Comparison of ENCODE assay signal across 12 cellular contexts in the genomic region with DNA sequence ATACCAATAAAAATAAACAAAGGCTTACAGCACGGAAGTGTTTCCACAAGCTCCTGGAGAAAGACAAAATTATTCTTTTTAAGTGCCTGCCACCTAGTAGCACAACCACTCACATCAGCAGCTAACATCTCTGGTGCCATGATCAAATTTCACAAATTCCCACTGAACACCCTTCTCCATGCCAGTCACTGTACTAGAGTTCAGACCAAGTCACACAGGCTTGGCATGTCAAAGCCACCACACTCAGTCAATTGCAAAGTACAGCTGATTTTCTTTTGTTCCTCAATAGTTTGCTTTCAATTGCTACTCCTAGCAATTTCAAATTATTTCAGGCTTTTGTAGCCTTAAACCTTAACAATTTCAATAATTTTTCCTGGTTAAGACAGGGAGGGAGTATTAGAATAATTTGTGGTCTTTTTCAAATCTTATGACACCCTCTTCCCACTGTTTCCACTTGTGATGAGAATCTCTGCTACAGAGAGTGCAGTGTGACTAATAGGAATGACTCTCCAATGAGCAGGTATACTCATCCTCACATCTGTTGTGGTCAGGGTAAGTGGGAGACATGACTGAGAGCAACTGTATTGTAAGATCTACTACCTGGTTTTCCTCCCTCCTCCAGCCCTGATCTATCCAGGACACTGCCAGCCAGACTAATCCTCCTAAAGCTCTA. TPM values are rescaled to one million over a fixed set of nuclear protein-coding genes. Genes with fewer than 3 reads are reported as not detected.
DNase-seq lines count a peak whose midpoint lies in the region; ATAC-seq and TF ChIP-seq lines count a peak whose summit lies in the region.
"Had no signal": no experiment of that assay in that cellular context is flagged by ENCODE, and none has a peak within 500 bp of the region (broad histone marks: within the 10 kb centered on the region; RNA-seq: fewer than 3 reads in every experiment).

No MANE protein-coding gene starts in this region.

- H3K4me1 ChIP-seq in mesendoderm (ENCODE audit: control insufficient read depth, low read depth, low read length): no peaks in the 10 kb centered on the region

- no peak overlapping the region for H3K23ac ChIP-seq in mesendoderm (ENCODE audit: low read length)

- H3K4ac ChIP-seq in mesendoderm (ENCODE audit: low read depth, low read length): no peak overlapping the region

- peaks cover 15% of the 10 kb centered on the region for H3K4me1 Mint-ChIP-seq in activated naive CD8-positive, alpha-beta T cell treated with anti-CD3 and anti-CD28 coated beads, Interleukin-2, amount 10 ng/mL, durations not matched to agents 7 days and 5 days
- no peaks in the 10 kb centered on the region for H3K4me1 Mint-ChIP-seq in nephron progenitor cell

- H3K36me3 Mint-ChIP-seq in activated naive CD8-positive, alpha-beta T cell treated with anti-CD3 and anti-CD28 coated beads, Interleukin-2, amount 10 ng/mL, durations not matched to agents 7 days and 5 days: peaks cover 25% of the 10 kb centered on the region
- H3K36me3 Mint-ChIP-seq in nephron progenitor cell (ENCODE audit: low read depth): peaks cover 36% of the 10 kb centered on the region

- H3K9ac ChIP-seq in mesendoderm (ENCODE audit: low read length): no peak overlapping the region

- H3K4me3 Mint-ChIP-seq in activated naive CD8-positive, alpha-beta T cell treated with anti-CD3 and anti-CD28 coated beads, Interleukin-2, amount 10 ng/mL, durations not matched to agents 7 days and 5 days: no peak overlapping the region
- no peak overlapping the region for H3K4me3 Mint-ChIP-seq in nephron progenitor cell

- ATAC-seq in HG03354 (IDR thresholded peaks at IDR 0.05; ENCODE audit: poor library complexity, severe bottlenecking, unreplicated experiment) (peak; percentile 43), GM21447 (IDR thresholded peaks at IDR 0.05; ENCODE audit: unreplicated experiment) (no peak)
- ATAC-seq in activated naive CD8-positive, alpha-beta T cell treated with anti-CD3 and anti-CD28 coated beads, Interleukin-2, amount 10 ng/mL, durations not matched to agents 7 days and 5 days (ENCODE audit: low read depth): peak; percentile 42

- H4K5ac ChIP-seq in mesendoderm (ENCODE audit: low read length): no peak overlapping the region

- no peaks in the 10 kb centered on the region for H3K79me1 ChIP-seq in mesendoderm (ENCODE audit: low read length)

- DNase-seq in EH (ENCODE audit: low read depth): peak; percentile 74
- no peak for DNase-seq in activated naive CD8-positive, alpha-beta T cell treated with anti-CD3 and anti-CD28 coated beads, Interleukin-2, amount 10 ng/mL, durations not matched to agents 7 days and 5 days
- no peak for DNase-seq in nephron progenitor cell
- no peak for DNase-seq in mesendoderm
- DNase-seq in SK-N-DZ (ENCODE audit: low spot score): no peak
- no peak for DNase-seq in posterior vena cava (ENCODE audit: low spot score)
- DNase-seq: activated CD4-positive, CD25-positive, alpha-beta regulatory T cell; NCI-H187; stimulated activated CD4-positive, alpha-beta T cell treated with anti-CD3 and anti-CD28 coated beads, Interleukin-2, amount 100 ng/mL, for 48 hours had no signal

- H3K27ac ChIP-seq in mesendoderm (ENCODE audit: low read depth, low read length): no peak overlapping the region
- H3K27ac ChIP-seq: coronary artery had no signal

- H3K27me3 Mint-ChIP-seq in activated naive CD8-positive, alpha-beta T cell treated with anti-CD3 and anti-CD28 coated beads, Interleukin-2, amount 10 ng/mL, durations not matched to agents 7 days and 5 days: no peaks in the 10 kb centered on the region
- no peaks in the 10 kb centered on the region for H3K27me3 Mint-ChIP-seq in nephron progenitor cell (ENCODE audit: low read depth, poor library complexity)

- H3K18ac ChIP-seq in mesendoderm (ENCODE audit: low read length): no peak overlapping the region

- H3K79me2 ChIP-seq in mesendoderm (ENCODE audit: control insufficient read depth, insufficient read depth, low read length): no peaks in the 10 kb centered on the region

- no peaks in the 10 kb centered on the region for H3K9me3 Mint-ChIP-seq in activated naive CD8-positive, alpha-beta T cell treated with anti-CD3 and anti-CD28 coated beads, Interleukin-2, amount 10 ng/mL, durations not matched to agents 7 days and 5 days
- no peaks in the 10 kb centered on the region for H3K9me3 Mint-ChIP-seq in nephron progenitor cell

- H2BK15ac ChIP-seq in mesendoderm (replicated peaks; ENCODE audit: low read depth): no peak overlapping the region

- H3K27ac Mint-ChIP-seq in activated naive CD8-positive, alpha-beta T cell treated with anti-CD3 and anti-CD28 coated beads, Interleukin-2, amount 10 ng/mL, durations not matched to agents 7 days and 5 days: no peak overlapping the region
- peak overlapping the region; percentile 4 for H3K27ac Mint-ChIP-seq in nephron progenitor cell

- no peaks in the 10 kb centered on the region for H3K27me3 ChIP-seq in mesendoderm (ENCODE audit: insufficient read depth, low read length, poor library complexity)

- TF ChIP-seq CTCF in nephron progenitor cell (IDR thresholded peaks at IDR 0.05): no peak

- H4K8ac ChIP-seq in mesendoderm (ENCODE audit: low read depth, low read length): no peak overlapping the region

- POLR2A ChIA-PET in activated naive CD8-positive, alpha-beta T cell treated with anti-CD3 and anti-CD28 coated beads, Interleukin-2, amount 10 ng/mL, durations not matched to agents 7 days and 5 days (lab: Charles Lee): interaction anchor here (1.2 kb wide), 1 partner anchor 45 kb away, joined by 3 read pairs; no protein-coding TSS in a partner anchor

- no peak overlapping the region for H3K56ac ChIP-seq in mesendoderm (ENCODE audit: low read length)

- H3K4me2 ChIP-seq in mesendoderm (ENCODE audit: low read length): no peak overlapping the region

- intact Hi-C loops in posterior vena cava (cut with DNase I): no loop called here

- H2BK5ac ChIP-seq in mesendoderm (ENCODE audit: low read length): no peak overlapping the region

- no peaks in the 10 kb centered on the region for H3K36me3 ChIP-seq in mesendoderm (ENCODE audit: control insufficient read depth, insufficient read depth, low read length)

- no CpG with 5 or more reads among the region's 1 CpG for WGBS in mesendoderm (ENCODE audit: extremely low coverage, insufficient coverage, low lambda C conversion rate)

- H2AK5ac ChIP-seq in mesendoderm (ENCODE audit: low read length): no peak overlapping the region

- H3K4me3 ChIP-seq in mesendoderm (ENCODE audit: low read length): no peak overlapping the region
- H3K4me3 ChIP-seq: coronary artery had no signal

- no peak overlapping the region for H2BK120ac ChIP-seq in mesendoderm (ENCODE audit: low read depth, low read length)

RNA-seq across cellular contexts. Expression of gene RNF145, which starts 46.2 kb away (rescaled TPM):
- total RNA-seq in activated naive CD8-positive, alpha-beta T cell treated with anti-CD3 and anti-CD28 coated beads, Interleukin-2, amount 10 ng/mL, durations not matched to agents 7 days and 5 days: 100 to 1,000 TPM; 102 to 107 TPM
- 64.9 TPM for polyA plus RNA-seq in mesendoderm (2013, experiment 1 of 2)
- 62.8 TPM for polyA plus RNA-seq in mesendoderm (2013, experiment 2 of 2)
- polyA plus RNA-seq in SK-N-DZ (2014; cell fraction: cytosol; rRNA removed): 79.7 and 80.8 TPM in 2 replicates
- polyA plus RNA-seq in SK-N-DZ (2014; cell fraction: nucleus; rRNA removed): 39.5 and 44.8 TPM in 2 replicates
- total RNA-seq in posterior vena cava: 10 to 100 TPM; 49.2 to 52.1 TPM
